In the genomic region with DNA sequence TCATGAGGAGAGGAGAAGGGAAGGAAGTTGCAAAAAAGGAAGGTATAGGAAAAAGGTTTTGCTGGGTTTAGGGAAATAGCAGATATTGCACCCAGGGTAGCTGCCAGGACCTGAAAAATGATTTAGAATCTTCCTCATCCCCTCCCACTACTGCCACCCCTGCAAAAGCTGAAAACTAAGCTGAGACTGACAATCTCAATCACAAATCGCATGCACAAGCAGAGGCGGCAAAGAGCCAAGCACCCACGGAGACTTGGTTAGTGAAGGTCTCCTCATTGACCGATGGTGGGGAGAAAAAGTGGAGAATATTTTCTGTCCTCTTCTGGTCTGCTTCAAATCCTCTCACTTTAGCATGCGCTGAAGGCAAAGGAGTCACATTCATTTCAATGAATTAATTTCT, we compare ENCODE assay signal across 17 cellular contexts.
"Had no signal": no experiment of that assay in that cellular context is flagged by ENCODE, and none has a peak within 500 bp of the region (broad histone marks: within the 10 kb centered on the region; RNA-seq: fewer than 3 reads in every experiment).

No MANE protein-coding gene starts in this region.

- H3K27me3 ChIP-seq: heart left ventricle, sigmoid colon had no signal

- H3K4me3 ChIP-seq: coronary artery, heart left ventricle, lung, psoas muscle, sigmoid colon had no signal

- H3K27ac ChIP-seq: coronary artery, heart left ventricle, psoas muscle, sigmoid colon had no signal

- H3K36me3 Mint-ChIP-seq: naive thymus-derived CD4-positive, alpha-beta T cell had no signal

- H3K9me3 ChIP-seq: heart left ventricle, psoas muscle, sigmoid colon had no signal

- H3K4me1 Mint-ChIP-seq: naive thymus-derived CD4-positive, alpha-beta T cell had no signal

- H3K4me3 Mint-ChIP-seq: endodermal cell; naive thymus-derived CD4-positive, alpha-beta T cell; nephron progenitor cell had no signal

- H3K4me1 ChIP-seq: psoas muscle had no signal

- H3K27ac Mint-ChIP-seq: endodermal cell; naive thymus-derived CD4-positive, alpha-beta T cell; nephron progenitor cell had no signal

- H3K36me3 ChIP-seq: heart left ventricle, sigmoid colon had no signal

- H3K9me3 Mint-ChIP-seq: endodermal cell; naive thymus-derived CD4-positive, alpha-beta T cell had no signal

- DNase-seq: effector CD4-positive, alpha-beta T cell; endodermal cell; erythroblast; foreskin melanocyte; heart left ventricle; hippocampal formation; left colon; left ventricle myocardium superior; naive thymus-derived CD4-positive, alpha-beta T cell; nephron progenitor cell; psoas muscle; sigmoid colon; small intestine; stimulated activated CD4-positive, alpha-beta T cell treated with anti-CD3 and anti-CD28 coated beads, Interleukin-12 subunit alpha, Interleukin-12 subunit beta, amount 100 ng/mL, for 4 hours; stimulated activated naive CD4-positive, alpha-beta T cell treated with Interleukin-2 at 50 U/mL for 16 hours had no signal

- ATAC-seq: heart left ventricle; left colon; left ventricle myocardium superior; naive thymus-derived CD4-positive, alpha-beta T cell; psoas muscle had no signal
